10 cellular contexts compared by ENCODE assay signal in genomic region chr7:2357165-2357564, GRCh38. TPM values are rescaled to one million over a fixed set of nuclear protein-coding genes. Genes with fewer than 3 reads are reported as not detected.
DNase-seq lines count a peak whose midpoint lies in the region; ATAC-seq and TF ChIP-seq lines count a peak whose summit lies in the region.
"Had no signal": no experiment of that assay in that cellular context is flagged by ENCODE, and none has a peak within 500 bp of the region (broad histone marks: within the 10 kb centered on the region; RNA-seq: fewer than 3 reads in every experiment).

No MANE protein-coding gene starts in this region.

- H3K4me2 ChIP-seq in IMR-90 (ENCODE audit: low read depth, low read length): no peak overlapping the region; the same call in 1 of the 2 replicates

- no peak overlapping the region for H3K4ac ChIP-seq in IMR-90 (ENCODE audit: low read depth, low read length)

- BruUV-seq in Caco-2 (replicated peaks; lab: Mats Ljungman, UMichigan) (no TSS peak), IMR-90 (replicated peaks; lab: Mats Ljungman, UMichigan) (no TSS peak)

- H3K9ac ChIP-seq in IMR-90 (ENCODE audit: low read depth, low read length): no peak overlapping the region

- H3K23ac ChIP-seq in IMR-90 (ENCODE audit: low read depth, low read length): no peak overlapping the region; the same call in 1 of the 2 replicates

- H4K20me1 ChIP-seq in IMR-90 (ENCODE audit: insufficient read depth, low read length): peaks cover 66% of the 10 kb centered on the region

- H2AFZ ChIP-seq in IMR-90 (replicated peaks; ENCODE audit: low read length, poor library complexity): no peak overlapping the region

- POLR2A ChIA-PET in Caco-2 (lab: Charles Lee): interaction anchor here (0.6 kb wide), 1 partner anchor 838 kb away, joined by 4 read pairs; no protein-coding TSS in a partner anchor
- POLR2A ChIA-PET in IMR-90 (lab: Charles Lee; ENCODE audit: unreplicated experiment): no interaction called here

- no peak overlapping the region for H3K18ac ChIP-seq in IMR-90 (ENCODE audit: low read depth, low read length)

- peaks cover 82% of the 10 kb centered on the region for H3K36me3 Mint-ChIP-seq in Caco-2 (ENCODE audit: insufficient read depth, unreplicated experiment)
- peaks cover 53% of the 10 kb centered on the region for H3K36me3 Mint-ChIP-seq in activated naive CD8-positive, alpha-beta T cell treated with anti-CD3 and anti-CD28 coated beads, Interleukin-2, amount 50 U/mL, for 24 hours (ENCODE audit: low read depth)
- peaks cover 25% of the 10 kb centered on the region for H3K36me3 Mint-ChIP-seq in nephron (ENCODE audit: low read depth)

- no peak overlapping the region for H2AK9ac ChIP-seq in IMR-90 (replicated peaks; ENCODE audit: low read depth, low read length, poor library complexity)

- H2BK15ac ChIP-seq in IMR-90 (ENCODE audit: low read depth, low read length): no peak overlapping the region; the same call in 2 of the 3 replicates

- peak overlapping the region; percentile 36 for H3K4me3 Mint-ChIP-seq in Caco-2 (ENCODE audit: unreplicated experiment)
- H3K4me3 Mint-ChIP-seq in activated naive CD8-positive, alpha-beta T cell treated with anti-CD3 and anti-CD28 coated beads, Interleukin-2, amount 50 U/mL, for 24 hours: peak overlapping the region; percentile 87
- peak overlapping the region; percentile 81 to 91 (median 85) for H3K4me3 Mint-ChIP-seq in nephron

- intact Hi-C loops in Caco-2 (cut with micrococcal nuclease; ENCODE audit: unreplicated experiment) (no loop called here), IMR-90 (cut with micrococcal nuclease) (no loop called here), stomach (cut with DNase I; ENCODE audit: low total_unique reads) (no loop called here)

- dilution Hi-C loops in IMR-90 (cut with HindIII; ENCODE audit: low sequenced_read_pairs, unreplicated experiment): no loop called here

- no peak overlapping the region for H4K8ac ChIP-seq in IMR-90 (ENCODE audit: low read depth in 2 of 2, low read length in 2 of 2)

- H3K9me3 Mint-ChIP-seq in Caco-2 (ENCODE audit: unreplicated experiment) (no peaks in the 10 kb centered on the region), nephron (no peaks in the 10 kb centered on the region)
- H3K9me3 Mint-ChIP-seq in activated naive CD8-positive, alpha-beta T cell treated with anti-CD3 and anti-CD28 coated beads, Interleukin-2, amount 50 U/mL, for 24 hours: no peaks in the 10 kb centered on the region

- H4K5ac ChIP-seq in IMR-90 (ENCODE audit: low read depth, low read length): no peak overlapping the region

- peaks cover 3 to 58% of the 10 kb centered on the region in 2 experiments; a peak in 3 of 4 replicates for H3K79me1 ChIP-seq in IMR-90 (ENCODE audit: low read depth in 1 of 2, low read length in 2 of 2)

- no peak overlapping the region for H2AK5ac ChIP-seq in IMR-90 (ENCODE audit: low read depth, low read length)

- H3K27ac ChIP-seq in IMR-90 (ENCODE audit: insufficient read depth, low read length) (no peak overlapping the region), stomach (no peak overlapping the region)
- H3K27ac ChIP-seq: WERI-Rb-1 had no signal

- TF ChIP-seq CTCF in Caco-2 (IDR thresholded peaks at IDR 0.05; ENCODE audit: insufficient read depth in 1 of 2, low read depth in 1 of 2, low read length in 1 of 2, severe bottlenecking in 1 of 2, unreplicated experiment in 1 of 2) (no peak), IMR-90 (conservative IDR thresholded peaks at IDR 0.05; ENCODE audit: low read depth, low read length) (no peak), nephron (IDR thresholded peaks at IDR 0.05; ENCODE audit: unreplicated experiment in 3 of 3) (no peak), stomach (IDR thresholded peaks at IDR 0.05) (no peak)

- TF ChIP-seq POLR2A in IMR-90 (IDR thresholded peaks at IDR 0.05; ENCODE audit: low read depth, low read length) (no peak), stomach (IDR thresholded peaks at IDR 0.05) (no peak)

- ATAC-seq in IMR-90 (ENCODE audit: low read depth): no peak
- no peak for ATAC-seq in activated naive CD8-positive, alpha-beta T cell treated with anti-CD3 and anti-CD28 coated beads, Interleukin-2, amount 50 U/mL, for 24 hours
- no peak for ATAC-seq in HG03469 (IDR thresholded peaks at IDR 0.05; ENCODE audit: unreplicated experiment)
- ATAC-seq in left lobe of liver: no peak
- ATAC-seq: left lung had no signal

- H3K4me1 Mint-ChIP-seq in Caco-2 (ENCODE audit: low read depth, unreplicated experiment): peaks cover 8% of the 10 kb centered on the region
- peaks cover 58% of the 10 kb centered on the region for H3K4me1 Mint-ChIP-seq in activated naive CD8-positive, alpha-beta T cell treated with anti-CD3 and anti-CD28 coated beads, Interleukin-2, amount 50 U/mL, for 24 hours
- peaks cover 28% of the 10 kb centered on the region for H3K4me1 Mint-ChIP-seq in nephron

- CTCF ChIA-PET in Caco-2 (lab: Charles Lee): no interaction called here
- CTCF ChIA-PET in IMR-90 (lab: Yijun Ruan, JAX): no interaction called here

- no peak overlapping the region for H2BK120ac ChIP-seq in IMR-90 (ENCODE audit: low read depth, low read length)

- H3K4me1 ChIP-seq in Caco-2 (no peaks in the 10 kb centered on the region), IMR-90 (ENCODE audit: control insufficient read depth, insufficient read depth, low read length) (peaks cover 6% of the 10 kb centered on the region), stomach (peaks cover 36 to 75% (median 65%) of the 10 kb centered on the region in 4 donors)

- no peak overlapping the region for H3K56ac ChIP-seq in IMR-90 (ENCODE audit: extremely low read depth, insufficient read depth, low read length)

- no peak for TF ChIP-seq RAD21 in IMR-90 (IDR thresholded peaks at IDR 0.05; ENCODE audit: low read length)

- H3K36me3 ChIP-seq in Caco-2 (ENCODE audit: control insufficient read depth, insufficient read depth, low read length) (no peaks in the 10 kb centered on the region), IMR-90 (ENCODE audit: control insufficient read depth, insufficient read depth, low read length) (peaks cover 17% of the 10 kb centered on the region), stomach (peaks cover 15 to 47% (median 36%) of the 10 kb centered on the region in 4 donors)

- no peaks in the 10 kb centered on the region for H3K27me3 ChIP-seq in Caco-2 (replicated peaks; ENCODE audit: control insufficient read depth, insufficient read depth, low read length)
- no peaks in the 10 kb centered on the region for H3K27me3 ChIP-seq in IMR-90 (ENCODE audit: control insufficient read depth, insufficient read depth, low read length)
- no peaks in the 10 kb centered on the region for H3K27me3 ChIP-seq in stomach
- H3K27me3 ChIP-seq: left lung had no signal

- no peak overlapping the region for H3K4me3 ChIP-seq in Caco-2 (ENCODE audit: low read depth, low read length)
- H3K4me3 ChIP-seq in IMR-90 (ENCODE audit: insufficient read depth, low read depth, low read length): no peak overlapping the region
- peak overlapping the region in 2 of 4 donors; percentile 100 for H3K4me3 ChIP-seq in stomach

- no peak overlapping the region for H2BK20ac ChIP-seq in IMR-90 (ENCODE audit: low read depth, low read length)

- H3K9me1 ChIP-seq in IMR-90 (ENCODE audit: insufficient read depth, low read length): peaks cover 16% of the 10 kb centered on the region

- DNase-seq in Caco-2: no peak
- DNase-seq in IMR-90: no peak
- no peak for DNase-seq in activated naive CD8-positive, alpha-beta T cell treated with anti-CD3 and anti-CD28 coated beads, Interleukin-2, amount 50 U/mL, for 24 hours
- no peak for DNase-seq in SIG-M5 (lab: John Stamatoyannopoulos, UW)
- DNase-seq in stomach: no peak
- no peak for DNase-seq in left lobe of liver (ENCODE audit: low spot score)
- DNase-seq: left lung, WERI-Rb-1 had no signal

- no peak overlapping the region for H4K91ac ChIP-seq in IMR-90 (ENCODE audit: insufficient read depth, low read depth, low read length)

- TF ChIP-seq EP300 in stomach (IDR thresholded peaks at IDR 0.05): no peak

- H3K27me3 Mint-ChIP-seq in Caco-2 (ENCODE audit: insufficient read depth, unreplicated experiment) (no peaks in the 10 kb centered on the region), nephron (ENCODE audit: low read depth) (no peaks in the 10 kb centered on the region)
- peaks cover 3% of the 10 kb centered on the region for H3K27me3 Mint-ChIP-seq in activated naive CD8-positive, alpha-beta T cell treated with anti-CD3 and anti-CD28 coated beads, Interleukin-2, amount 50 U/mL, for 24 hours

- 98% methylated on average over 5 of the region's 8 CpGs; no CpG with 5 or more reads in 1 of the 2 experiments for WGBS in IMR-90 (ENCODE audit: extremely low coverage in 2 of 2, insufficient read length in 1 of 2), 2 experiments
- 58 to 78% (median 67%) methylated on average over 8 of the region's 8 CpGs for WGBS in stomach, 5 donors

- in situ Hi-C loops in IMR-90 (cut with MboI; ENCODE audit: low sequenced_read_pairs): no loop called here

- H3K14ac ChIP-seq in IMR-90 (replicated peaks; ENCODE audit: low read depth, low read length): no peak overlapping the region

- no peak overlapping the region for H2BK5ac ChIP-seq in IMR-90 (ENCODE audit: low read depth, low read length, poor library complexity, severe bottlenecking)

- H3K27ac Mint-ChIP-seq in Caco-2 (ENCODE audit: unreplicated experiment) (peak overlapping the region; percentile 19), nephron (peak overlapping the region; percentile 18 to 81 (median 30))
- peak overlapping the region; percentile 50 for H3K27ac Mint-ChIP-seq in activated naive CD8-positive, alpha-beta T cell treated with anti-CD3 and anti-CD28 coated beads, Interleukin-2, amount 50 U/mL, for 24 hours

- H3K9me3 ChIP-seq in Caco-2: no peaks in the 10 kb centered on the region
- no peaks in the 10 kb centered on the region for H3K9me3 ChIP-seq in IMR-90 (ENCODE audit: control insufficient read depth, insufficient read depth, low read length)
- no peaks in the 10 kb centered on the region for H3K9me3 ChIP-seq in stomach
- H3K9me3 ChIP-seq: left lung had no signal

RNA-seq across cellular contexts. Expression of gene EIF3B, which starts 2.5 kb away (rescaled TPM):
- 306 and 314 TPM in 2 replicates for total RNA-seq in Caco-2 (2022)
- 201 and 211 TPM in 2 replicates for total RNA-seq in IMR-90 (2012; rRNA removed)
- 105 and 107 TPM in 2 replicates for polyA plus RNA-seq in IMR-90 (2012; rRNA removed)
- polyA plus RNA-seq in IMR-90 (2012; cell fraction: cytosol; rRNA removed): 68.3 and 87.5 TPM in 2 replicates
- 232 and 274 TPM in 2 replicates for polyA plus RNA-seq in IMR-90 (2012; cell fraction: nucleus; rRNA removed; ENCODE audit: low replicate concordance)
- 100 to 1,000 TPM; 115 to 373 (median 150) TPM for total RNA-seq in stomach
- 10 to 100 TPM; 64.8 to 90.1 (median 88.3) TPM for polyA plus RNA-seq in stomach
- total RNA-seq in left lobe of liver: 62.6 TPM

RNA-seq across cellular contexts. Expression of gene SNX8, which starts 42.9 kb away (rescaled TPM):
- total RNA-seq in Caco-2 (2022) (82.0 and 86.6 TPM in 2 replicates), IMR-90 (2012; rRNA removed) (7.7 and 8.6 TPM in 2 replicates), stomach (10 to 100 TPM in 3 of 5 donors, 1 to 10 TPM in 2; 7.7 to 72.9 (median 11.6) TPM), left lobe of liver (12.2 TPM)
- polyA plus RNA-seq in IMR-90 (2012; rRNA removed) (55.9 and 65.0 TPM in 2 replicates), stomach (10 to 100 TPM; 11.7 to 13.4 (median 12.4) TPM)
- 9.9 and 15.0 TPM in 2 replicates for polyA plus RNA-seq in IMR-90 (2012; cell fraction: cytosol; rRNA removed)
- polyA plus RNA-seq in IMR-90 (2012; cell fraction: nucleus; rRNA removed; ENCODE audit: low replicate concordance): 26.2 and 42.9 TPM in 2 replicates

RNA-seq across cellular contexts. Expression of gene CHST12, which starts 46.2 kb away (rescaled TPM):
- total RNA-seq in Caco-2 (2022): 26.0 and 28.0 TPM in 2 replicates
- 3.8 and 4.7 TPM in 2 replicates for total RNA-seq in IMR-90 (2012; rRNA removed)
- polyA plus RNA-seq in IMR-90 (2012; rRNA removed): 27.0 and 31.6 TPM in 2 replicates
- polyA plus RNA-seq in IMR-90 (2012; cell fraction: cytosol; rRNA removed): 26.1 and 46.6 TPM in 2 replicates
- polyA plus RNA-seq in IMR-90 (2012; cell fraction: nucleus; rRNA removed; ENCODE audit: low replicate concordance): 11.2 and 24.6 TPM in 2 replicates
- 10 to 100 TPM in 2 of 5 donors, 1 to 10 TPM in 3; 1.7 to 23.0 (median 8.5) TPM for total RNA-seq in stomach
- 1 to 10 TPM; 1.8 to 6.6 (median 6.0) TPM for polyA plus RNA-seq in stomach
- total RNA-seq in left lobe of liver: 8.2 TPM

Comparison
In these comparisons a context has a peak if more than half of its experiments do, and no peak if none do; other contexts are left out.
1. H3K4me3 Mint-ChIP-seq: peak in every context shown above with its lines; median percentile 87 in activated naive CD8-positive, alpha-beta T cell treated with anti-CD3 and anti-CD28 coated beads, Interleukin-2, amount 50 U/mL, for 24 hours; 85 in nephron; 36 in Caco-2.